ENCODE assay signal across 6 cellular contexts in the genomic region with DNA sequence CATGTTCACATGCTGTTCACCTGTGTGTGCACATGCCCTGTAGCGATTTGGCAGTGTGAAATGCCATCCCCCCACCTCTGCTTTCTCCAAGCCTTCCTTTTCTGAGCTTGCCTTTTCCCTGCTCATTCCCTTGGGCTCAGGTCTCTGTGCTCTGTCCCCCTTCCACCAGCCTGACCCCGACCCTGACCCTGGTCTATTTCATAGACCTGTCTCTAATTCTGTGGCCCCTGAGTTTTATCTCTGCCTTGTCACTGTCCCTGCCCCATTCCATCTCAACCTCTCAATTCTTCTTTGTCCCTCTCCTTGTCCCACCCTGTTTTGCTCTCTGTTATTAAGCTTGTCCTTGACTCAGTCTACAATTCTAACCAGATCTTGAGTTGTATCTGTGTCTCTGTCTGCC. TPM values are rescaled to one million over a fixed set of nuclear protein-coding genes. Genes with fewer than 3 reads are reported as not detected.
A peak's percentile ranks its signal among the peaks of the same experiment; 100 is the strongest.
DNase-seq lines count a peak whose midpoint lies in the region; ATAC-seq and TF ChIP-seq lines count a peak whose summit lies in the region.

No MANE protein-coding gene starts in this region.

- no peak overlapping the region for H3K27ac Mint-ChIP-seq in activated naive CD4-positive, alpha-beta T cell treated with anti-CD3 and anti-CD28 coated beads for 36 hours

- no peak for DNase-seq in activated naive CD4-positive, alpha-beta T cell treated with anti-CD3 and anti-CD28 coated beads for 36 hours
- DNase-seq in activated naive CD4-positive, alpha-beta T cell treated with Interleukin-2 at 50 U/mL for 16 hours, result no peak
- DNase-seq in hepatocyte (ENCODE audit: low spot score) (no peak), tibial artery (no peak), NCI-H146 treated with DMSO at 0.1 percent for 48 hours (lab: John Stamatoyannopoulos, UW; ENCODE audit: unreplicated experiment) (no peak)

- H3K27ac ChIP-seq in hepatocyte (peak overlapping the region; percentile 80), tibial artery (peak overlapping the region; percentile 78 to 90)

- H2AFZ ChIP-seq in hepatocyte, result peak overlapping the region; percentile 32

- no peaks in the 10 kb centered on the region for H3K9me3 Mint-ChIP-seq in activated naive CD4-positive, alpha-beta T cell treated with anti-CD3 and anti-CD28 coated beads for 36 hours

- H4K20me1 ChIP-seq in hepatocyte (ENCODE audit: insufficient read depth, poor library complexity, severe bottlenecking), result no peaks in the 10 kb centered on the region

- H3K27me3 Mint-ChIP-seq in activated naive CD4-positive, alpha-beta T cell treated with anti-CD3 and anti-CD28 coated beads for 36 hours (ENCODE audit: low read depth), result no peaks in the 10 kb centered on the region

- WGBS in hepatocyte (ENCODE audit: low lambda C conversion rate, missing lambda C conversion rate), result 32% methylated on average over 2 of the region's 2 CpGs

- intact Hi-C loops in activated naive CD4-positive, alpha-beta T cell treated with anti-CD3 and anti-CD28 coated beads for 36 hours (cut with micrococcal nuclease), result loop anchor here (1.0 kb wide), 1 partner anchor 16 kb away; no protein-coding TSS in a partner anchor
- intact Hi-C loops in tibial artery (cut with DNase I; ENCODE audit: low total_unique reads), result no loop called here

- no peaks in the 10 kb centered on the region for H3K9me2 ChIP-seq in hepatocyte (replicated peaks; ENCODE audit: insufficient read depth)

- H3K4me1 ChIP-seq in hepatocyte (ENCODE audit: insufficient read depth) (peaks cover 18% of the 10 kb centered on the region), tibial artery (peaks cover 0 to 31% (median 21%) of the 10 kb centered on the region in 4 donors)

- TF ChIP-seq CTCF in hepatocyte (IDR thresholded peaks at IDR 0.05; ENCODE audit: poor library complexity), result no peak
- TF ChIP-seq CTCF in tibial artery (IDR thresholded peaks at IDR 0.05), result no peak

- H3K4me1 Mint-ChIP-seq in activated naive CD4-positive, alpha-beta T cell treated with anti-CD3 and anti-CD28 coated beads for 36 hours (ENCODE audit: low read depth), result peaks cover 18% of the 10 kb centered on the region

- ATAC-seq in HG02610 (IDR thresholded peaks at IDR 0.05; ENCODE audit: unreplicated experiment), result no peak

- H3K36me3 ChIP-seq in hepatocyte (replicated peaks; ENCODE audit: insufficient read depth, low read depth) (no peaks in the 10 kb centered on the region), tibial artery (no peaks in the 10 kb centered on the region)

- H3K9me3 ChIP-seq in hepatocyte (ENCODE audit: low read depth) (no peaks in the 10 kb centered on the region), tibial artery (no peaks in the 10 kb centered on the region)

- peak overlapping the region; percentile 53 for H3K4me3 Mint-ChIP-seq in activated naive CD4-positive, alpha-beta T cell treated with anti-CD3 and anti-CD28 coated beads for 36 hours

- CTCF ChIA-PET in activated naive CD4-positive, alpha-beta T cell treated with anti-CD3 and anti-CD28 coated beads for 36 hours (lab: Charles Lee), result interaction anchor here (1.2 to 4.3 kb wide), 3 partner anchors 12 to 89 kb away, joined by 4 to 55 read pairs (median 5); no protein-coding TSS in a partner anchor

- no peaks in the 10 kb centered on the region for H3K36me3 Mint-ChIP-seq in activated naive CD4-positive, alpha-beta T cell treated with anti-CD3 and anti-CD28 coated beads for 36 hours (ENCODE audit: low read depth)

- H3K27me3 ChIP-seq in hepatocyte, result no peaks in the 10 kb centered on the region
- no peaks in the 10 kb centered on the region for H3K27me3 ChIP-seq in tibial artery

- no peaks in the 10 kb centered on the region for H3K79me2 ChIP-seq in hepatocyte

- no peak overlapping the region for H3K4me3 ChIP-seq in hepatocyte
- H3K4me3 ChIP-seq in tibial artery, result peak overlapping the region; percentile 53 to 72

- peak overlapping the region; percentile 73 for H3K4me2 ChIP-seq in hepatocyte

RNA-seq across cellular contexts. Expression of gene ARAP3, which starts 0.7 kb away (rescaled TPM):
- total RNA-seq in activated naive CD4-positive, alpha-beta T cell treated with anti-CD3 and anti-CD28 coated beads for 36 hours, result 1 to 10 TPM; 1.2 to 2.2 TPM
- 4.9 and 5.1 TPM in 2 replicates for total RNA-seq in hepatocyte
- polyA plus RNA-seq in hepatocyte, result 8.4 and 8.6 TPM in 2 replicates

RNA-seq across cellular contexts. Expression of gene FCHSD1, which starts 30.1 kb away (rescaled TPM):
- total RNA-seq in activated naive CD4-positive, alpha-beta T cell treated with anti-CD3 and anti-CD28 coated beads for 36 hours, result 10 to 100 TPM; 28.9 to 29.6 TPM
- total RNA-seq in hepatocyte, result 14.1 and 18.0 TPM in 2 replicates
- 25.9 and 27.4 TPM in 2 replicates for polyA plus RNA-seq in hepatocyte

RNA-seq across cellular contexts. Expression of gene RELL2, which starts 44.5 kb away (rescaled TPM):
- 10 to 100 TPM; 20.9 to 21.1 TPM for total RNA-seq in activated naive CD4-positive, alpha-beta T cell treated with anti-CD3 and anti-CD28 coated beads for 36 hours
- total RNA-seq in hepatocyte, result 7.6 and 16.9 TPM in 2 replicates
- polyA plus RNA-seq in hepatocyte, result 17.3 and 19.9 TPM in 2 replicates

RNA-seq across cellular contexts. Expression of gene HDAC3, which starts 44.6 kb away (rescaled TPM):
- 10 to 100 TPM; 52.1 to 55.6 TPM for total RNA-seq in activated naive CD4-positive, alpha-beta T cell treated with anti-CD3 and anti-CD28 coated beads for 36 hours
- 50.1 and 53.5 TPM in 2 replicates for total RNA-seq in hepatocyte
- polyA plus RNA-seq in hepatocyte, result 74.0 and 81.9 TPM in 2 replicates
